9 cellular contexts compared by ENCODE assay signal in the genomic region with DNA sequence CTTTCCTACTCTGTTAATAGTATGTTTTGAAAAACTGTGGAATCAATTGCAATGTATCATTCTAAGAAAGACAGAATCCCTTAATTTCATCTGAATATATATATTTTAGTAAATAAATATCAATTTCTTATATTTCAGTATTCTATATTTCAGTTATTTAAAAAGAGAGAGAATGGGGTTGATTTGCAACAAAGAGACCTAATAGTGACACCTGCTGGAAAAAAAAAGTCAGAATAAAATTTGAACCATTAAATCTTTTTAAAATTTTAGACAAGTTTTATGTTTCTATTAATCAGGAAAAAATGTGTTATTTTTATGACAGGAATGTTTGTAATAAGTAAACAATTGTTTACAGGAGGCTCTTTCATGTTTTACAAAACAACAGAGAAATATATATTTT. TPM values are rescaled to one million over a fixed set of nuclear protein-coding genes. Genes with fewer than 3 reads are reported as not detected.
A peak's percentile ranks its signal among the peaks of the same experiment; 100 is the strongest.
DNase-seq lines count a peak whose midpoint lies in the region; ATAC-seq, FAIRE-seq and TF ChIP-seq lines count a peak whose summit lies in the region.
"Had no signal": no experiment of that assay in that cellular context is flagged by ENCODE, and none has a peak within 500 bp of the region (broad histone marks: within the 10 kb centered on the region; RNA-seq: fewer than 3 reads in every experiment).

No MANE protein-coding gene starts in this region.

- FAIRE-seq in GM12878 (lab: Jason Lieb, UNC), result no peak

- H3K27me3 ChIP-seq in GM12878 (replicated peaks in 1 of 2; ENCODE audit: control insufficient read depth in 2 of 2, insufficient read depth in 2 of 2, low read length in 1 of 2), result no peaks in the 10 kb centered on the region
- no peaks in the 10 kb centered on the region for H3K27me3 ChIP-seq in lower lobe of right lung (ENCODE audit: low read depth)
- H3K27me3 ChIP-seq in gastrocnemius medialis, result no peaks in the 10 kb centered on the region

- TF ChIP-seq POLR2A in GM12878 (IDR thresholded peaks at IDR 0.05; ENCODE audit: low read depth, low read length) (no peak), gastrocnemius medialis (IDR thresholded peaks at IDR 0.05) (no peak)

- intact Hi-C loops in GM12878 (cut with micrococcal nuclease; ENCODE audit: unreplicated experiment), result loop anchor here (1.0 to 5.0 kb wide), 2 partner anchors 438 to 1016 kb away; no protein-coding TSS in a partner anchor
- intact Hi-C loops in lower lobe of right lung (cut with DNase I), result no loop called here
- intact Hi-C loops in gastrocnemius medialis (cut with DNase I; ENCODE audit: low total_unique reads), result no loop called here

- H3K4me1 ChIP-seq in GM12878 (ENCODE audit: control insufficient read depth, insufficient read depth, low read length) (no peaks in the 10 kb centered on the region), lower lobe of right lung (no peaks in the 10 kb centered on the region), gastrocnemius medialis (no peaks in the 10 kb centered on the region)

- no peak overlapping the region for H3K4me3 Mint-ChIP-seq in HFFc6
- no peak overlapping the region for H3K4me3 Mint-ChIP-seq in activated CD4-positive, alpha-beta memory T cell treated with anti-CD3 and anti-CD28 coated beads, Interleukin-2, amount 10 ng/mL, durations not matched to agents 7 days and 5 days

- H3K27me3 Mint-ChIP-seq in HFFc6 (ENCODE audit: insufficient read depth), result no peaks in the 10 kb centered on the region; the same call in 1 of the 2 replicates
- peaks cover 9% of the 10 kb centered on the region for H3K27me3 Mint-ChIP-seq in activated CD4-positive, alpha-beta memory T cell treated with anti-CD3 and anti-CD28 coated beads, Interleukin-2, amount 10 ng/mL, durations not matched to agents 7 days and 5 days

- RAD21 ChIA-PET in GM12878 (lab: Charles Lee; ENCODE audit: unreplicated experiment), result interaction anchor here (1.0 to 1.7 kb wide), 3 partner anchors 433 to 447 kb away, joined by 3 to 6 read pairs (median 4); no protein-coding TSS in a partner anchor

- H2AFZ ChIP-seq in GM12878 (ENCODE audit: control insufficient read depth, low read depth, low read length), result no peak overlapping the region

- H3K36me3 Mint-ChIP-seq in HFFc6 (ENCODE audit: low read depth), result no peaks in the 10 kb centered on the region
- H3K36me3 Mint-ChIP-seq in activated CD4-positive, alpha-beta memory T cell treated with anti-CD3 and anti-CD28 coated beads, Interleukin-2, amount 10 ng/mL, durations not matched to agents 7 days and 5 days (ENCODE audit: low read depth), result no peaks in the 10 kb centered on the region

- H4K20me1 ChIP-seq in GM12878 (ENCODE audit: control insufficient read depth, insufficient read depth), result no peaks in the 10 kb centered on the region

- H3K79me2 ChIP-seq in GM12878 (ENCODE audit: control insufficient read depth, insufficient read depth, low read length), result no peaks in the 10 kb centered on the region

- H3K4me1 Mint-ChIP-seq in HFFc6 (ENCODE audit: low read depth), result peaks cover 8% of the 10 kb centered on the region
- H3K4me1 Mint-ChIP-seq in activated CD4-positive, alpha-beta memory T cell treated with anti-CD3 and anti-CD28 coated beads, Interleukin-2, amount 10 ng/mL, durations not matched to agents 7 days and 5 days, result no peaks in the 10 kb centered on the region

- no peak overlapping the region for H3K27ac Mint-ChIP-seq in HFFc6
- no peak overlapping the region for H3K27ac Mint-ChIP-seq in activated CD4-positive, alpha-beta memory T cell treated with anti-CD3 and anti-CD28 coated beads, Interleukin-2, amount 10 ng/mL, durations not matched to agents 7 days and 5 days

- in situ Hi-C loops in GM12878 (cut with MboI), result loop anchor here (5.0 kb wide), 1 partner anchor 436 kb away; no protein-coding TSS in a partner anchor
- in situ Hi-C loops in gastrocnemius medialis (cut with MboI; ENCODE audit: low sequenced_read_pairs in 4 of 4), result loop anchor here in 2 of 4 donors (25.0 kb wide), 1 partner anchor 436 kb away; no protein-coding TSS in a partner anchor

- peak; percentile 66 for TF ChIP-seq RAD21 in GM12878 (IDR thresholded peaks at IDR 0.05; ENCODE audit: insufficient read depth, low read depth, low read length)

- H3K4me2 ChIP-seq in GM12878 (ENCODE audit: control insufficient read depth, insufficient read depth), result no peak overlapping the region

- TF ChIP-seq EP300 in GM12878 (IDR thresholded peaks at IDR 0.05; ENCODE audit: borderline replicate concordance in 1 of 2, control insufficient read depth in 1 of 2, low read depth in 2 of 2, low read length in 2 of 2), result no peak

- DNase-seq in CD1c-positive myeloid dendritic cell (ENCODE audit: extremely low spot score), result peak; percentile 46
- no peak for DNase-seq in HFFc6
- no peak for DNase-seq in GM12878 (ENCODE audit: low read depth, low spot score)
- DNase-seq in lower lobe of right lung, result no peak
- no peak for DNase-seq in gastrocnemius medialis
- no peak for DNase-seq in activated CD4-positive, alpha-beta memory T cell treated with anti-CD3 and anti-CD28 coated beads, Interleukin-2, amount 10 ng/mL, durations not matched to agents 7 days and 5 days
- no peak for DNase-seq in GM20000 (ENCODE audit: low spot score)
- DNase-seq in activated gamma-delta T cell (lab: John Stamatoyannopoulos, UW), result no peak
- DNase-seq: stimulated activated CD4-positive, alpha-beta T cell treated with anti-CD3 and anti-CD28 coated beads, Interleukin-12 subunit alpha, Interleukin-12 subunit beta, amount 100 ng/mL, for 4 hours had no signal

- POLR2A ChIA-PET in GM12878 (lab: Charles Lee), result no interaction called here
- POLR2A ChIA-PET in activated CD4-positive, alpha-beta memory T cell treated with anti-CD3 and anti-CD28 coated beads, Interleukin-2, amount 10 ng/mL, durations not matched to agents 7 days and 5 days (lab: Charles Lee), result no interaction called here

- H3K9me3 ChIP-seq in GM12878 (replicated peaks; ENCODE audit: control insufficient read depth, insufficient read depth, low read length) (no peaks in the 10 kb centered on the region), lower lobe of right lung (no peaks in the 10 kb centered on the region), gastrocnemius medialis (no peaks in the 10 kb centered on the region)

- H3K9ac ChIP-seq in GM12878 (ENCODE audit: control insufficient read depth, insufficient read depth, low read length), result no peak overlapping the region

- H3K36me3 ChIP-seq in GM12878 (ENCODE audit: control insufficient read depth in 2 of 2, insufficient read depth in 2 of 2, low read length in 1 of 2), result no peaks in the 10 kb centered on the region
- H3K36me3 ChIP-seq in lower lobe of right lung, result no peaks in the 10 kb centered on the region
- H3K36me3 ChIP-seq in gastrocnemius medialis, result no peaks in the 10 kb centered on the region

- H3K27ac ChIP-seq in GM12878 (ENCODE audit: control insufficient read depth, insufficient read depth) (no peak overlapping the region), lower lobe of right lung (no peak overlapping the region), gastrocnemius medialis (no peak overlapping the region)

- SMC1A ChIA-PET in GM12878 (lab: Charles Lee; ENCODE audit: uncharacterized antibody, unreplicated experiment), result interaction anchor here (1.4 to 1.9 kb wide), 2 partner anchors 438 to 447 kb away, joined by 4 to 6 read pairs; no protein-coding TSS in a partner anchor

- no TSS peak for BruUV-seq in GM12878 (replicated peaks; lab: Mats Ljungman, UMichigan)

- ATAC-seq in GM12878, result no peak
- ATAC-seq in lower lobe of right lung, result no peak
- no peak for ATAC-seq in gastrocnemius medialis

- no peak overlapping the region for H3K4me3 ChIP-seq in GM12878
- no peak overlapping the region for H3K4me3 ChIP-seq in lower lobe of right lung
- no peak overlapping the region for H3K4me3 ChIP-seq in gastrocnemius medialis

- CTCF ChIA-PET in GM12878 (lab: Yijun Ruan, JAX), result interaction anchor here (0.8 to 1.4 kb wide), 7 partner anchors 9 to 1011 kb away, joined by 3 to 10 read pairs (median 4); no protein-coding TSS in a partner anchor
- CTCF ChIA-PET in activated CD4-positive, alpha-beta memory T cell treated with anti-CD3 and anti-CD28 coated beads, Interleukin-2, amount 10 ng/mL, durations not matched to agents 7 days and 5 days (lab: Charles Lee), result interaction anchor here (0.7 to 1.0 kb wide), 4 partner anchors 9 to 1295 kb away, joined by 3 to 4 read pairs (median 3); no protein-coding TSS in a partner anchor

- peak; percentile 81 for TF ChIP-seq CTCF in HFFc6 (IDR thresholded peaks at IDR 0.05)
- TF ChIP-seq CTCF in GM12878 (IDR thresholded peaks at IDR 0.05 in 2 of 3, conservative IDR thresholded peaks at IDR 0.05 in 1 of 3; ENCODE audit: control insufficient read depth in 2 of 3, extremely low read depth in 1 of 3, insufficient read depth in 1 of 3, low read depth in 3 of 3, low read length in 3 of 3), result peak in 1 of 3 experiments; percentile 18; a peak in 2 of 6 replicates
- TF ChIP-seq CTCF in lower lobe of right lung (IDR thresholded peaks at IDR 0.05), result peak; percentile 39
- TF ChIP-seq CTCF in gastrocnemius medialis (IDR thresholded peaks at IDR 0.05 in 4 of 5, conservative IDR thresholded peaks at IDR 0.05 in 1 of 5), result peak in 2 of 5 experiments; percentile 27 to 29
- no peak for TF ChIP-seq CTCF in GM20000 (IDR thresholded peaks at IDR 0.05; ENCODE audit: extremely low read depth, missing control alignments)

- no peaks in the 10 kb centered on the region for H3K9me3 Mint-ChIP-seq in HFFc6
- H3K9me3 Mint-ChIP-seq in activated CD4-positive, alpha-beta memory T cell treated with anti-CD3 and anti-CD28 coated beads, Interleukin-2, amount 10 ng/mL, durations not matched to agents 7 days and 5 days, result no peaks in the 10 kb centered on the region

RNA-seq across cellular contexts. Expression of gene CCNT2, which starts 20.7 kb away (rescaled TPM):
- 10 to 100 TPM; 16.9 to 22.4 (median 19.6) TPM for total RNA-seq in HFFc6 (2021; fragmentation: NEBNext Ultra II Directional; extraction: Animal tissue kit (Norgen Biotek cat#: 25700))
- total RNA-seq in GM12878 (2013; cell fraction: nucleolus; rRNA removed), result 188 and 206 TPM in 2 replicates
- total RNA-seq in GM12878 (2014; rRNA removed) (22.8 and 25.6 TPM in 2 replicates), GM12878 (2014; rRNA removed; fragmentation: Illumina TruSeq; extraction: Trizol) (22.0 and 24.6 TPM in 2 replicates), GM12878 (2021) (21.5 and 23.5 TPM in 2 replicates), lower lobe of right lung (44.0 TPM), gastrocnemius medialis (10 to 100 TPM; 11.6 to 28.4 (median 18.6) TPM)
- polyA plus RNA-seq in GM12878 (2011; ENCODE audit: low read depth), result 9.6 TPM
- polyA plus RNA-seq in GM12878 (2011; rRNA removed) (23.6 and 33.2 TPM in 2 replicates), GM12878 (2014; fragmentation: Illumina TruSeq; extraction: Trizol) (20.6 and 24.1 TPM in 2 replicates), GM12878 (2014; fragmentation: Nextera tagmentation; extraction: Ambion mirVana) (1 to 10 TPM; 6.0 to 7.6 TPM), GM12878 (2014; rRNA removed) (18.8 and 19.3 TPM in 2 replicates), GM12878 (2016; fragmentation: Nextera tagmentation; extraction: Ambion mirVana) (10 to 100 TPM; 16.5 to 16.8 TPM)
- 10.3 and 14.0 TPM in 2 replicates for polyA plus RNA-seq in GM12878 (2011; cell fraction: cytosol; rRNA removed)
- 44.9 and 47.4 TPM in 2 replicates for polyA plus RNA-seq in GM12878 (2011; cell fraction: nucleus; rRNA removed)
- polyA plus RNA-seq in GM12878 (2012), result 11.0 and 12.4 TPM in 2 replicates
- 30.0 and 42.2 TPM in 2 replicates for polyA minus RNA-seq in GM12878 (2011; rRNA and poly(A)+ RNA removed)
- polyA minus RNA-seq in GM12878 (2011; cell fraction: cytosol; rRNA and poly(A)+ RNA removed), result 5.6 and 13.8 TPM in 2 replicates
- 79.7 and 88.0 TPM in 2 replicates for polyA minus RNA-seq in GM12878 (2011; cell fraction: nucleus; rRNA and poly(A)+ RNA removed)
- total RNA-seq in activated CD4-positive, alpha-beta memory T cell treated with anti-CD3 and anti-CD28 coated beads, Interleukin-2, amount 10 ng/mL, durations not matched to agents 7 days and 5 days, result 10 to 100 TPM; 35.8 to 37.4 TPM

RNA-seq across cellular contexts. Expression of gene ACMSD, which starts 59.5 kb away (rescaled TPM):
- total RNA-seq in HFFc6 (2021; fragmentation: NEBNext Ultra II Directional; extraction: Animal tissue kit (Norgen Biotek cat#: 25700)), result not detected
- total RNA-seq in GM12878 (2013; cell fraction: nucleolus; rRNA removed), result not detected in 2 replicates
- total RNA-seq in GM12878 (2014; rRNA removed) (not detected in 2 replicates), GM12878 (2014; rRNA removed; fragmentation: Illumina TruSeq; extraction: Trizol) (not detected in 2 replicates), GM12878 (2021) (not detected in 2 replicates), lower lobe of right lung (not detected), gastrocnemius medialis (under 1 TPM in 1 of 4 donors, not detected in 3; 0.29 TPM)
- not detected for polyA plus RNA-seq in GM12878 (2011; ENCODE audit: low read depth)
- polyA plus RNA-seq in GM12878 (2011; rRNA removed) (not detected in 2 replicates), GM12878 (2014; fragmentation: Illumina TruSeq; extraction: Trizol) (not detected in 2 replicates), GM12878 (2014; fragmentation: Nextera tagmentation; extraction: Ambion mirVana) (not detected), GM12878 (2014; rRNA removed) (not detected in 2 replicates), GM12878 (2016; fragmentation: Nextera tagmentation; extraction: Ambion mirVana) (under 1 TPM in 1 of 2 experiments, not detected in 1; 0.08 TPM)
- not detected in 2 replicates for polyA plus RNA-seq in GM12878 (2011; cell fraction: cytosol; rRNA removed)
- polyA plus RNA-seq in GM12878 (2011; cell fraction: nucleus; rRNA removed), result not detected in 2 replicates
- polyA plus RNA-seq in GM12878 (2012), result 0.08 TPM in 1 of 2 replicates, not detected in the other
- not detected in 2 replicates for polyA minus RNA-seq in GM12878 (2011; rRNA and poly(A)+ RNA removed)
- not detected in 2 replicates for polyA minus RNA-seq in GM12878 (2011; cell fraction: cytosol; rRNA and poly(A)+ RNA removed)
- not detected in 2 replicates for polyA minus RNA-seq in GM12878 (2011; cell fraction: nucleus; rRNA and poly(A)+ RNA removed)
- total RNA-seq in activated CD4-positive, alpha-beta memory T cell treated with anti-CD3 and anti-CD28 coated beads, Interleukin-2, amount 10 ng/mL, durations not matched to agents 7 days and 5 days, result not detected
